In genomic region chr11:11843642-11844041, GRCh38 we compare ENCODE assay signal across 11 cellular contexts. TPM values are rescaled to one million over a fixed set of nuclear protein-coding genes. Genes with fewer than 3 reads are reported as not detected.
DNase-seq lines count a peak whose midpoint lies in the region; ATAC-seq and TF ChIP-seq lines count a peak whose summit lies in the region.
"Had no signal": no experiment of that assay in that cellular context is flagged by ENCODE, and none has a peak within 500 bp of the region (broad histone marks: within the 10 kb centered on the region; RNA-seq: fewer than 3 reads in every experiment).

No MANE protein-coding gene starts in this region.

- no peaks in the 10 kb centered on the region for H3K27me3 Mint-ChIP-seq in type B pancreatic cell

- H3K27ac ChIP-seq in HL-60 (replicated peaks) (no peak overlapping the region; the same call in 1 of the 2 replicates), ascending aorta (peak overlapping the region; percentile 99), left lung (peak overlapping the region; percentile 97 to 99), thymus (ENCODE audit: low read depth) (no peak overlapping the region)

- no peak for TF ChIP-seq CTCF in HL-60 (IDR thresholded peaks at IDR 0.05; ENCODE audit: insufficient read depth, low read length)
- no peak for TF ChIP-seq CTCF in ascending aorta (IDR thresholded peaks at IDR 0.05)
- no peak for TF ChIP-seq CTCF in left lung (IDR thresholded peaks at IDR 0.05)
- TF ChIP-seq CTCF in type B pancreatic cell (conservative IDR thresholded peaks at IDR 0.05) = no peak

- H3K36me3 ChIP-seq in ascending aorta = no peaks in the 10 kb centered on the region
- no peaks in the 10 kb centered on the region for H3K36me3 ChIP-seq in left lung
- no peaks in the 10 kb centered on the region for H3K36me3 ChIP-seq in thymus (ENCODE audit: control insufficient read depth, insufficient read depth)

- H3K4me3 ChIP-seq in HL-60 (replicated peaks; ENCODE audit: insufficient read depth, low read length) = peak overlapping the region; percentile 74
- H3K4me3 ChIP-seq in ascending aorta = peak overlapping the region; percentile 67 to 84
- H3K4me3 ChIP-seq in left lung = peak overlapping the region; percentile 77 to 80
- H3K4me3 ChIP-seq in thymus (ENCODE audit: low read length) = peak overlapping the region; percentile 82

- H3K4me3 Mint-ChIP-seq in type B pancreatic cell = no peak overlapping the region

- WGBS in thymus = 5% methylated on average over 2 of the region's 2 CpGs

- H3K27me3 ChIP-seq in HL-60 (ENCODE audit: insufficient read depth, poor library complexity, severe bottlenecking) = no peaks in the 10 kb centered on the region
- H3K27me3 ChIP-seq in ascending aorta = no peaks in the 10 kb centered on the region
- H3K27me3 ChIP-seq in left lung = no peaks in the 10 kb centered on the region
- no peaks in the 10 kb centered on the region for H3K27me3 ChIP-seq in thymus (ENCODE audit: control insufficient read depth, insufficient read depth)

- H3K4me1 Mint-ChIP-seq in type B pancreatic cell (ENCODE audit: unreplicated experiment) = peaks cover 29% of the 10 kb centered on the region

- H3K4me1 ChIP-seq in ascending aorta (peaks cover 12 to 41% of the 10 kb centered on the region in 2 donors), left lung (peaks cover 22 to 63% of the 10 kb centered on the region in 2 donors), thymus (ENCODE audit: control insufficient read depth, insufficient read depth, low read length) (peaks cover 17% of the 10 kb centered on the region)

- no peak for DNase-seq in HL-60 (ENCODE audit: low read depth in 1 of 2, low spot score in 1 of 2)
- no peak for DNase-seq in ascending aorta (ENCODE audit: low spot score in 2 of 2)
- DNase-seq in left lung = no peak
- DNase-seq in type B pancreatic cell (ENCODE audit: extremely low spot score, unreplicated experiment) = no peak
- DNase-seq in hippocampal formation (lab: John Stamatoyannopoulos, UW) = no peak
- DNase-seq: activated effector memory CD4-positive, alpha-beta T cell treated with Interleukin-2 at 50 U/mL for 16 hours; NCI-H1105; stimulated activated CD4-positive, alpha-beta T cell treated with anti-CD3 and anti-CD28 coated beads, Interleukin-15, amount 100 ng/mL, for 24 hours had no signal

- no peak for ATAC-seq in left lung
- ATAC-seq in GM19351 (IDR thresholded peaks at IDR 0.05; ENCODE audit: unreplicated experiment) = no peak
- ATAC-seq in HG02852 (IDR thresholded peaks at IDR 0.05; ENCODE audit: unreplicated experiment) = no peak

- intact Hi-C loops in ascending aorta (cut with DNase I) = loop anchor here (5.0 to 10.0 kb wide), 2 partner anchors 41 to 71 kb away; no protein-coding TSS in a partner anchor
- intact Hi-C loops in left lung (cut with DNase I) = no loop called here

- H3K9me3 ChIP-seq in ascending aorta (no peaks in the 10 kb centered on the region), left lung (no peaks in the 10 kb centered on the region), thymus (ENCODE audit: control insufficient read depth) (no peaks in the 10 kb centered on the region)

- no peak overlapping the region for H3K27ac Mint-ChIP-seq in type B pancreatic cell

- H3K9me3 Mint-ChIP-seq in type B pancreatic cell = no peaks in the 10 kb centered on the region

- no peaks in the 10 kb centered on the region for H3K36me3 Mint-ChIP-seq in type B pancreatic cell

RNA-seq across cellular contexts. Expression of gene USP47, which starts 1.9 kb away (rescaled TPM):
- total RNA-seq in ascending aorta = 18.2 TPM
- total RNA-seq in left lung = 10 to 100 TPM; 40.9 to 41.3 TPM
- polyA plus RNA-seq in thymus = 40.3 TPM
- 46.3 and 54.4 TPM in 2 replicates for total RNA-seq in type B pancreatic cell (ENCODE audit: low replicate concordance)

Comparison
In these comparisons a context has a peak if more than half of its experiments do, and no peak if none do; other contexts are left out.
1. H3K27ac ChIP-seq: peak in ascending aorta (2 of 2) and left lung (2 of 2); none in HL-60 (single experiment) and thymus (single experiment).
2. Peak in every context shown above with its lines, with median percentiles within 50 percentile points of each other: H3K4me3 ChIP-seq.